ENCODE assay signal across 8 cellular contexts in the genomic region with DNA sequence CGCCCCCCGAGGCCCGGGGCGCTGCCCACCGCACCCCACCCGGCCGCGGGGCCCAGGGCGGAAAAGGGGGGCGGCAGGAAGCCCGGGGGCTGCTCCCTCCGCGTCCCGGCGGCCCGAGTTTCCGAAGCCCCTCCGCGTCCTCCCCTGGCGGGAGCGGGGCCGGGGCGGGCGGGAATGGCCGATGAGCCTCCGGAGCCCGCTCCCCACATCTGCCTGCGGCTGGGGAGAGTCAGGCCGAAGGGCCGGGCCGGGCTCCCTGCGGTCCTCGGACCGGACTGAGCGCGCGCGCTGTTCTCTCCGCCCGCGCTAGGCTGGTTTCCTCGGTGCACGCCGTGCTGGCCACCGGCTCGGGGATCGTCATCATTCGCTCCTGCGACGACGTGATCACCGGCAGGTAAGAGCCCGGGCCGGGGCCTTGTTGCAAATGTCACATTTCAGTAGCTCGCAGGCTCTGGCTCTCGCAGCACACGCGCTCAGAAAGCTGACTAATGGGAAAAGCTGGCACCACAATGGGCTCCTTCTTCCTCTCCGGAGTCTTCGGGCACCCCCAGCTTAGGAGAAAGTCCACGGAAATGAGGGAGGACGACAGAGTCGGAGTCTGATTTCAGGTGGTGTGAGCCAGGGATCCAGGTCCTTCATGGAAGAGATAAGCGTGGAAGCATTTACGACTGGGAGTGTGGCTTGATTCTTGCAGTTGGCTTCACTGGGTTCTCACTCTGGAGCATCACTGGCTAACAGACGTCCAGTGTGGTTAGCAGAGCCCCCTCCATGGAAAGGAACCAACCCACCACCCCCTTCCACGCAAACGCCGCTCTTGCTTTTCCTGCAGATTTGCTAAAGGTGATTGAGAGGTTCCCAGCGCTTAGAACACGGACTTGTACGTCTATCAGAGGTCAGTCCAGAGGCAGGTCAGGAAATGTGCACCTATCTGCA. TPM values are rescaled to one million over a fixed set of nuclear protein-coding genes. Genes with fewer than 3 reads are reported as not detected.
DNase-seq lines count a peak whose midpoint lies in the region; ATAC-seq and TF ChIP-seq lines count a peak whose summit lies in the region.

No MANE protein-coding gene starts in this region.

- H3K36me3 Mint-ChIP-seq in activated naive CD4-positive, alpha-beta T cell treated with anti-CD3 and anti-CD28 coated beads, Interleukin-2, amount 10 ng/mL, durations not matched to agents 7 days and 5 days = peaks cover 29% of the 10 kb centered on the region

- peaks cover 22% of the 10 kb centered on the region for H3K4me1 Mint-ChIP-seq in activated naive CD4-positive, alpha-beta T cell treated with anti-CD3 and anti-CD28 coated beads, Interleukin-2, amount 10 ng/mL, durations not matched to agents 7 days and 5 days

- H3K9me3 ChIP-seq in HAP-1 (no peaks in the 10 kb centered on the region), heart right ventricle (no peaks in the 10 kb centered on the region), parathyroid adenoma (ENCODE audit: control insufficient read depth, low read length) (no peaks in the 10 kb centered on the region)

- H3K9me3 Mint-ChIP-seq in activated naive CD4-positive, alpha-beta T cell treated with anti-CD3 and anti-CD28 coated beads, Interleukin-2, amount 10 ng/mL, durations not matched to agents 7 days and 5 days = no peaks in the 10 kb centered on the region

- H3K27me3 Mint-ChIP-seq in activated naive CD4-positive, alpha-beta T cell treated with anti-CD3 and anti-CD28 coated beads, Interleukin-2, amount 10 ng/mL, durations not matched to agents 7 days and 5 days = peaks cover 29% of the 10 kb centered on the region

- peak; percentile 49 to 77 (median 56) for ATAC-seq in heart right ventricle

- H3K27me3 ChIP-seq in HAP-1 (ENCODE audit: low read depth) = no peaks in the 10 kb centered on the region
- H3K27me3 ChIP-seq in heart right ventricle = peaks cover 0 to 12% (median 0%) of the 10 kb centered on the region in 7 donors
- no peaks in the 10 kb centered on the region for H3K27me3 ChIP-seq in parathyroid adenoma (ENCODE audit: control insufficient read depth, insufficient read depth, low read length)

- H3K4me3 ChIP-seq in HAP-1 = peak overlapping the region; percentile 54
- peak overlapping the region; percentile 58 to 95 (median 78) for H3K4me3 ChIP-seq in heart right ventricle
- peak overlapping the region; percentile 42 for H3K4me3 ChIP-seq in parathyroid adenoma (ENCODE audit: low read depth, low read length)

- no peak for TF ChIP-seq CTCF in heart right ventricle (IDR thresholded peaks at IDR 0.05)
- TF ChIP-seq CTCF in parathyroid adenoma (IDR thresholded peaks at IDR 0.05) = no peak

- no peak overlapping the region for H3K9ac ChIP-seq in parathyroid adenoma

- peak overlapping the region; percentile 66 for H3K4me2 ChIP-seq in parathyroid adenoma (ENCODE audit: low read length)

- intact Hi-C loops in heart right ventricle (cut with DNase I) = no loop called here

- H3K27ac Mint-ChIP-seq in activated naive CD4-positive, alpha-beta T cell treated with anti-CD3 and anti-CD28 coated beads, Interleukin-2, amount 10 ng/mL, durations not matched to agents 7 days and 5 days = peak overlapping the region; percentile 77

- no peaks in the 10 kb centered on the region for H3K79me2 ChIP-seq in parathyroid adenoma

- CTCF ChIA-PET in activated naive CD4-positive, alpha-beta T cell treated with anti-CD3 and anti-CD28 coated beads, Interleukin-2, amount 10 ng/mL, durations not matched to agents 7 days and 5 days (lab: Charles Lee) = no interaction called here

- H3K36me3 ChIP-seq in HAP-1 (replicated peaks) (peaks cover 34% of the 10 kb centered on the region), heart right ventricle (peaks cover 0 to 30% (median 0%) of the 10 kb centered on the region in 9 donors), parathyroid adenoma (ENCODE audit: control insufficient read depth, insufficient read depth, low read length) (no peaks in the 10 kb centered on the region)

- in situ Hi-C loops in HAP-1 (cut with MboI; ENCODE audit: low sequenced_read_pairs) = no loop called here

- 7% methylated on average over 64 to 68 of the region's 72 CpGs for WGBS in heart right ventricle, 2 donors

- DNase-seq in EL (peak; percentile 62), HAP-1 (ENCODE audit: low spot score in 2 of 2) (peak; percentile 23 to 35), NCI-H526 treated with DMSO at 0.1 percent for 48 hours (lab: John Stamatoyannopoulos, UW) (peak; percentile 27), heart right ventricle (peak in 1 of 2 donors; percentile 31), cerebellar nuclear complex (lab: John Stamatoyannopoulos, UW) (no peak), HPDE6-E6E7 (ENCODE audit: extremely low spot score) (no peak)
- peak; percentile 59 for DNase-seq in activated naive CD4-positive, alpha-beta T cell treated with anti-CD3 and anti-CD28 coated beads, Interleukin-2, amount 10 ng/mL, durations not matched to agents 7 days and 5 days

- H3K27ac ChIP-seq in heart right ventricle (peak overlapping the region in 9 of 10 donors; percentile 60 to 89 (median 81)), parathyroid adenoma (no peak overlapping the region)

- H3K4me3 Mint-ChIP-seq in activated naive CD4-positive, alpha-beta T cell treated with anti-CD3 and anti-CD28 coated beads, Interleukin-2, amount 10 ng/mL, durations not matched to agents 7 days and 5 days = peak overlapping the region; percentile 85

- H2AFZ ChIP-seq in parathyroid adenoma = peak overlapping the region; percentile 65

- H3K4me1 ChIP-seq in HAP-1 (peaks cover 28% of the 10 kb centered on the region), heart right ventricle (peaks cover 0 to 25% (median 17%) of the 10 kb centered on the region in 9 donors), parathyroid adenoma (peaks cover 4% of the 10 kb centered on the region)

RNA-seq across cellular contexts. Expression of gene TLCD3A, which starts 0.7 kb away (rescaled TPM):
- total RNA-seq in heart right ventricle = 1 to 10 TPM; 1.3 to 4.5 (median 2.6) TPM
- polyA plus RNA-seq in heart right ventricle = 1 to 10 TPM; 1.1 to 3.0 TPM

RNA-seq across cellular contexts. Expression of gene VPS53, which starts 18.4 kb away (rescaled TPM):
- total RNA-seq in heart right ventricle = 10 to 100 TPM; 26.8 to 51.4 (median 41.3) TPM
- polyA plus RNA-seq in heart right ventricle = 10 to 100 TPM in 1 of 2 donors, 1 to 10 TPM in 1; 5.6 to 11.0 TPM

RNA-seq across cellular contexts. Expression of gene GEMIN4, which starts 19.0 kb away (rescaled TPM):
- total RNA-seq in heart right ventricle = 10 to 100 TPM in 8 of 10 donors, 1 to 10 TPM in 2; 9.3 to 14.9 (median 11.3) TPM
- polyA plus RNA-seq in heart right ventricle = 1 to 10 TPM; 4.8 to 5.0 TPM

RNA-seq across cellular contexts. Expression of gene GLOD4, which starts 49.0 kb away (rescaled TPM):
- 10 to 100 TPM; 23.7 to 47.5 (median 28.2) TPM for total RNA-seq in heart right ventricle
- 10 to 100 TPM; 16.5 to 19.2 TPM for polyA plus RNA-seq in heart right ventricle

RNA-seq across cellular contexts. Expression of gene MRM3, which starts 49.1 kb away (rescaled TPM):
- total RNA-seq in heart right ventricle = 10 to 100 TPM; 16.0 to 23.7 (median 20.5) TPM
- polyA plus RNA-seq in heart right ventricle = 10 to 100 TPM; 11.6 to 20.8 TPM

Comparison
In these comparisons a context has a peak if more than half of its experiments do, and no peak if none do; other contexts are left out.
1. DNase-seq: peak in EL (single experiment), HAP-1 (2 of 2), NCI-H526 treated with DMSO at 0.1 percent for 48 hours (single experiment) and activated naive CD4-positive, alpha-beta T cell treated with anti-CD3 and anti-CD28 coated beads, Interleukin-2, amount 10 ng/mL, durations not matched to agents 7 days and 5 days (single experiment); none in cerebellar nuclear complex (0 of 2) and HPDE6-E6E7 (single experiment).
2. Peak in every context shown above with its lines, with median percentiles within 50 percentile points of each other: H3K4me3 ChIP-seq.